ENCODE assay signal across 31 cellular contexts in genomic region chr4:69640289-69640688, GRCh38. TPM values are rescaled to one million over a fixed set of nuclear protein-coding genes. Genes with fewer than 3 reads are reported as not detected.
"Had no signal": no experiment of that assay in that cellular context is flagged by ENCODE, and none has a peak within 500 bp of the region (broad histone marks: within the 10 kb centered on the region; RNA-seq: fewer than 3 reads in every experiment).

No MANE protein-coding gene starts in this region.

- H3K4me1 ChIP-seq: esophagus squamous epithelium, gastroesophageal sphincter, parathyroid adenoma, psoas muscle, spleen, suprapubic skin, tibial artery, upper lobe of right lung had no signal

- H3K27ac ChIP-seq: epithelial cell of prostate, esophagus squamous epithelium, gastroesophageal sphincter, hepatocyte, parathyroid adenoma, psoas muscle, spleen, suprapubic skin, tibial artery, upper lobe of right lung, WERI-Rb-1 had no signal

- FAIRE-seq: colon, keratinocyte had no signal

- H3K27me3 ChIP-seq: esophagus squamous epithelium, gastroesophageal sphincter, hepatocyte, spleen, suprapubic skin, tibial artery, upper lobe of right lung had no signal

- H3K9ac ChIP-seq: parathyroid adenoma had no signal

- H3K36me3 ChIP-seq: esophagus squamous epithelium, gastroesophageal sphincter, spleen, suprapubic skin, tibial artery, upper lobe of right lung, WERI-Rb-1 had no signal

- H3K4me2 ChIP-seq: hepatocyte had no signal

- DNase-seq: activated CD4-positive, alpha-beta memory T cell treated with anti-CD3 and anti-CD28 coated beads for 36 hours; activated CD4-positive, alpha-beta T cell treated with anti-CD3 and anti-CD28 coated beads, Interleukin-2, amount 10 ng/mL, durations not matched to agents 24 days and 14 days; activated CD4-positive, CD25-positive, alpha-beta regulatory T cell treated with anti-CD3 and anti-CD28 coated beads, Interleukin-2, amount 50 U/mL, for 72 hours; activated CD8-positive, alpha-beta memory T cell treated with anti-CD3 and anti-CD28 coated beads, Interleukin-2, amount 50 U/mL, for 48 hours; activated gamma-delta T cell treated with Interleukin-2 at 50 U/mL for 16 hours; activated naive CD4-positive, alpha-beta T cell treated with anti-CD3 and anti-CD28 coated beads, Interleukin-2, amount 50 U/mL, for 16 hours; activated T-cell treated with anti-CD3 and anti-CD28 coated beads, Interleukin-2, amount 50 U/mL, for 24 hours; dermis blood vessel endothelial cell; effector CD4-positive, alpha-beta T cell; esophagus squamous epithelium; left cardiac atrium; naive thymus-derived CD8-positive, alpha-beta T cell; nucleus accumbens; psoas muscle; spleen; stimulated activated naive CD4-positive, alpha-beta T cell; T-helper 9 cell; tibial artery; upper lobe of right lung; WERI-Rb-1 had no signal

- H3K4me3 ChIP-seq: esophagus squamous epithelium, gastroesophageal sphincter, hepatocyte, psoas muscle, spleen, suprapubic skin, tibial artery, upper lobe of right lung had no signal

- H2AFZ ChIP-seq: hepatocyte, parathyroid adenoma had no signal

- H3K79me2 ChIP-seq: hepatocyte, parathyroid adenoma had no signal

- ATAC-seq: gastroesophageal sphincter; naive thymus-derived CD8-positive, alpha-beta T cell; psoas muscle; upper lobe of right lung had no signal

- H3K9me3 ChIP-seq: esophagus squamous epithelium, gastroesophageal sphincter, psoas muscle, spleen, suprapubic skin, tibial artery, upper lobe of right lung had no signal

RNA-seq across cellular contexts. Expression of gene UGT2A2, which starts 0.8 kb away (rescaled TPM):
- total RNA-seq: activated CD4-positive, alpha-beta memory T cell treated with anti-CD3 and anti-CD28 coated beads for 36 hours; activated CD4-positive, alpha-beta T cell treated with anti-CD3 and anti-CD28 coated beads, Interleukin-2, amount 10 ng/mL, durations not matched to agents 24 days and 14 days; activated CD8-positive, alpha-beta memory T cell treated with anti-CD3 and anti-CD28 coated beads for 36 hours; dermis blood vessel endothelial cell; esophagus squamous epithelium; gastroesophageal sphincter; hepatocyte; left cardiac atrium; lower leg skin; naive thymus-derived CD8-positive, alpha-beta T cell; neural crest cell; psoas muscle; spleen; suprapubic skin; T-helper 1 cell treated with Interleukin-12 subunit alpha and Interleukin-12 subunit beta and Interleukin-4 antibody, amounts not matched to agents 30 ng/mL and 1 ng/mL, for 36 hours; upper lobe of right lung had no signal
- polyA plus RNA-seq: hepatocyte; keratinocyte; naive thymus-derived CD8-positive, alpha-beta T cell; psoas muscle; spleen had no signal

RNA-seq across cellular contexts. Expression of gene UGT2A1, which starts 12.8 kb away (rescaled TPM):
- total RNA-seq: activated CD4-positive, alpha-beta memory T cell treated with anti-CD3 and anti-CD28 coated beads for 36 hours; activated CD4-positive, alpha-beta T cell treated with anti-CD3 and anti-CD28 coated beads, Interleukin-2, amount 10 ng/mL, durations not matched to agents 24 days and 14 days; activated CD8-positive, alpha-beta memory T cell treated with anti-CD3 and anti-CD28 coated beads for 36 hours; esophagus squamous epithelium; gastroesophageal sphincter; left cardiac atrium; naive thymus-derived CD8-positive, alpha-beta T cell; neural crest cell; psoas muscle; spleen; T-helper 1 cell treated with Interleukin-12 subunit alpha and Interleukin-12 subunit beta and Interleukin-4 antibody, amounts not matched to agents 30 ng/mL and 1 ng/mL, for 36 hours; upper lobe of right lung had no signal
- polyA plus RNA-seq: hepatocyte; keratinocyte; naive thymus-derived CD8-positive, alpha-beta T cell; psoas muscle; spleen had no signal
